Comparison of ENCODE assay signal across 19 cellular contexts in genomic region chr5:34718516-34718915, GRCh38.
A peak's percentile ranks its signal among the peaks of the same experiment; 100 is the strongest.
DNase-seq lines count a peak whose midpoint lies in the region; ATAC-seq and TF ChIP-seq lines count a peak whose summit lies in the region.
"Had no signal": no experiment of that assay in that cellular context is flagged by ENCODE, and none has a peak within 500 bp of the region (broad histone marks: within the 10 kb centered on the region; RNA-seq: fewer than 3 reads in every experiment).

No MANE protein-coding gene starts in this region.

- peaks cover 25% of the 10 kb centered on the region for H3K36me3 Mint-ChIP-seq in Caco-2 (ENCODE audit: insufficient read depth, unreplicated experiment)

- POLR2A ChIA-PET in SK-N-SH (lab: Yijun Ruan, JAX) (no interaction called here), Caco-2 (lab: Charles Lee) (no interaction called here)

- BruUV-seq in Caco-2 (replicated peaks; lab: Mats Ljungman, UMichigan), result no TSS peak

- H3K27ac ChIP-seq in SK-N-SH (ENCODE audit: low read depth in 2 of 2, low read length in 1 of 2), result peak overlapping the region; percentile 48 to 99; a peak in 3 of 4 replicates
- peak overlapping the region; percentile 93 for H3K27ac ChIP-seq in brain microvascular endothelial cell
- peak overlapping the region; percentile 39 to 73 for H3K27ac ChIP-seq in uterus
- H3K27ac ChIP-seq: 22Rv1, cardiac muscle cell had no signal

- no peak for TF ChIP-seq EP300 in SK-N-SH (IDR thresholded peaks at IDR 0.05; ENCODE audit: borderline replicate concordance in 1 of 2, low read depth in 1 of 2, low read length in 1 of 2)

- DNase-seq in SK-N-SH, result no peak
- DNase-seq in brain microvascular endothelial cell, result no peak
- DNase-seq in iris pigment epithelial cell (ENCODE audit: low read depth), result peak; percentile 61
- no peak for DNase-seq in uterus
- DNase-seq in erythroblast (lab: John Stamatoyannopoulos, UW), result no peak
- DNase-seq in Caco-2, result no peak
- DNase-seq: activated B cell treated with CpG ODN at 0.5 μM for 24 hours; C1 segment of cervical spinal cord; DMS153; left lung; NCI-H187; NK-92 treated with Interleukin-12 subunit alpha and Interleukin-12 subunit beta, amount 100 ng/mL, for 24 hours; posterior cingulate gyrus; stimulated activated naive CD4-positive, alpha-beta T cell; upper lobe of left lung had no signal

- no peak for TF ChIP-seq RAD21 in SK-N-SH (IDR thresholded peaks at IDR 0.05; ENCODE audit: low read length)

- H3K36me3 ChIP-seq in SK-N-SH (replicated peaks in 1 of 2; ENCODE audit: control insufficient read depth in 1 of 2, insufficient read depth in 2 of 2, low read length in 1 of 2) (peaks cover 0 to 13% of the 10 kb centered on the region in 2 experiments), brain microvascular endothelial cell (replicated peaks) (peaks cover 15% of the 10 kb centered on the region), uterus (no peaks in the 10 kb centered on the region), Caco-2 (ENCODE audit: control insufficient read depth, insufficient read depth, low read length) (no peaks in the 10 kb centered on the region)
- H3K36me3 ChIP-seq: cardiac muscle cell, left lung had no signal

- CTCF ChIA-PET in SK-N-SH (lab: Yijun Ruan, JAX) (no interaction called here), Caco-2 (lab: Charles Lee) (no interaction called here)

- 63% methylated on average over 4 of the region's 4 CpGs for WGBS in SK-N-SH (ENCODE audit: low lambda C conversion rate)

- no peaks in the 10 kb centered on the region for H3K9me3 Mint-ChIP-seq in Caco-2 (ENCODE audit: unreplicated experiment)
- H3K9me3 Mint-ChIP-seq: activated B cell treated with CpG ODN at 0.5 μM for 24 hours had no signal

- H3K9me3 ChIP-seq in SK-N-SH, result no peaks in the 10 kb centered on the region
- H3K9me3 ChIP-seq in uterus, result no peaks in the 10 kb centered on the region
- H3K9me3 ChIP-seq in Caco-2, result no peaks in the 10 kb centered on the region
- H3K9me3 ChIP-seq: left lung, upper lobe of left lung had no signal

- H4K20me1 ChIP-seq in SK-N-SH (ENCODE audit: insufficient read depth), result no peaks in the 10 kb centered on the region

- H3K27me3 ChIP-seq in SK-N-SH (ENCODE audit: insufficient read depth) (no peaks in the 10 kb centered on the region), brain microvascular endothelial cell (replicated peaks) (no peaks in the 10 kb centered on the region), uterus (no peaks in the 10 kb centered on the region), Caco-2 (replicated peaks; ENCODE audit: control insufficient read depth, insufficient read depth, low read length) (no peaks in the 10 kb centered on the region)
- H3K27me3 ChIP-seq: cardiac muscle cell, left lung, upper lobe of left lung had no signal

- ATAC-seq in SK-N-SH treated with all-trans-retinoic acid at 6 μM for 48 hours (no peak), GM19328 (IDR thresholded peaks at IDR 0.05; ENCODE audit: unreplicated experiment) (no peak)

- no peak overlapping the region for H3K4me3 ChIP-seq in SK-N-SH (ENCODE audit: low read depth in 2 of 2, low read length in 1 of 2)
- no peak overlapping the region for H3K4me3 ChIP-seq in brain microvascular endothelial cell (ENCODE audit: low read depth, low read length)
- no peak overlapping the region for H3K4me3 ChIP-seq in uterus
- no peak overlapping the region for H3K4me3 ChIP-seq in Caco-2 (ENCODE audit: low read depth, low read length)
- H3K4me3 ChIP-seq: cardiac muscle cell, left lung, upper lobe of left lung had no signal

- H3K4me1 ChIP-seq in SK-N-SH (ENCODE audit: control insufficient read depth in 1 of 2, insufficient read depth in 2 of 2, low read depth in 1 of 2, low read length in 1 of 2) (peaks cover 0 to 46% of the 10 kb centered on the region in 2 experiments; a peak in 2 of 4 replicates), uterus (peaks cover 0 to 3% of the 10 kb centered on the region in 2 donors), Caco-2 (peaks cover 7% of the 10 kb centered on the region)

- H3K4me3 Mint-ChIP-seq in Caco-2 (ENCODE audit: unreplicated experiment), result no peak overlapping the region
- H3K4me3 Mint-ChIP-seq: activated B cell treated with CpG ODN at 0.5 μM for 24 hours had no signal

- H3K79me2 ChIP-seq in SK-N-SH (ENCODE audit: insufficient read depth), result peaks cover 89% of the 10 kb centered on the region

- no peaks in the 10 kb centered on the region for H3K4me1 Mint-ChIP-seq in Caco-2 (ENCODE audit: low read depth, unreplicated experiment)

- intact Hi-C loops in uterus (cut with DNase I; ENCODE audit: low total_unique reads) (no loop called here), Caco-2 (cut with micrococcal nuclease; ENCODE audit: unreplicated experiment) (no loop called here)

- no peak for TF ChIP-seq CTCF in SK-N-SH (IDR thresholded peaks at IDR 0.05)
- no peak for TF ChIP-seq CTCF in brain microvascular endothelial cell (IDR thresholded peaks at IDR 0.05; ENCODE audit: low read depth, low read length, missing control alignments)
- no peak for TF ChIP-seq CTCF in uterus (IDR thresholded peaks at IDR 0.05)
- TF ChIP-seq CTCF in Caco-2 (IDR thresholded peaks at IDR 0.05; ENCODE audit: insufficient read depth in 1 of 2, low read depth in 1 of 2, low read length in 1 of 2, severe bottlenecking in 1 of 2, unreplicated experiment in 1 of 2), result no peak

- H3K4me2 ChIP-seq in SK-N-SH, result peak overlapping the region; percentile 80

- no peaks in the 10 kb centered on the region for H3K9me2 ChIP-seq in SK-N-SH

- no peak overlapping the region for H2AFZ ChIP-seq in SK-N-SH (ENCODE audit: low read depth)

- no peak overlapping the region for H3K27ac Mint-ChIP-seq in Caco-2 (ENCODE audit: unreplicated experiment)
- H3K27ac Mint-ChIP-seq: activated B cell treated with CpG ODN at 0.5 μM for 24 hours had no signal

- peak overlapping the region; percentile 77; the same call in 1 of the 2 replicates for H3K9ac ChIP-seq in SK-N-SH

- no peak for TF ChIP-seq POLR2A in uterus (IDR thresholded peaks at IDR 0.05)
- no peak for TF ChIP-seq POLR2A in erythroblast (IDR thresholded peaks at IDR 0.05; ENCODE audit: low read length)

- H3K27me3 Mint-ChIP-seq in Caco-2 (ENCODE audit: insufficient read depth, unreplicated experiment), result no peaks in the 10 kb centered on the region
- H3K27me3 Mint-ChIP-seq: activated B cell treated with CpG ODN at 0.5 μM for 24 hours had no signal

- in situ Hi-C loops in brain microvascular endothelial cell (cut with HindIII; ENCODE audit: low pct_ligation_motif_present, low sequenced_read_pairs), result no loop called here

- peaks cover 34% of the 10 kb centered on the region for H3F3A ChIP-seq in SK-N-SH (replicated peaks; ENCODE audit: insufficient read depth)

TF ChIP-seq in SK-N-SH, 30 proteins besides CTCF, POLR2A, EP300 and RAD21 (continues in another document):
- TF ChIP-seq FOXJ3 (CRISPR knock-in tag; IDR thresholded peaks at IDR 0.05), result no peak
- no peak for TF ChIP-seq USF2 (IDR thresholded peaks at IDR 0.05; ENCODE audit: borderline replicate concordance, low read depth, low read length)
- TF ChIP-seq IRF3 (IDR thresholded peaks at IDR 0.05; ENCODE audit: low read depth, low read length), result no peak
- TF ChIP-seq TAF1 (IDR thresholded peaks at IDR 0.05; ENCODE audit: borderline replicate concordance, low read depth, low read length), result no peak
- TF ChIP-seq MAX (IDR thresholded peaks at IDR 0.05; ENCODE audit: low read depth), result no peak

TF ChIP-seq in SK-N-SH treated with all-trans-retinoic acid at 6 μM for 48 hours, 23 proteins besides CTCF, POLR2A, EP300 and RAD21 (continues in another document):
- TF ChIP-seq ARNTL (CRISPR knock-in tag; IDR thresholded peaks at IDR 0.05; ENCODE audit: borderline replicate concordance, low read depth) (no peak), PATZ1 (CRISPR knock-in tag; IDR thresholded peaks at IDR 0.05; ENCODE audit: borderline replicate concordance) (no peak), ESRRG (CRISPR knock-in tag; IDR thresholded peaks at IDR 0.05) (no peak), CSRNP3 (CRISPR knock-in tag; IDR thresholded peaks at IDR 0.05) (no peak), ZNF8 (CRISPR knock-in tag; IDR thresholded peaks at IDR 0.05) (no peak), GLIS3 (CRISPR knock-in tag; IDR thresholded peaks at IDR 0.05) (no peak), TCF4 (CRISPR knock-in tag; IDR thresholded peaks at IDR 0.05; ENCODE audit: borderline replicate concordance) (no peak), SNAI2 (CRISPR knock-in tag; IDR thresholded peaks at IDR 0.05) (no peak), ZNF565 (CRISPR knock-in tag; conservative IDR thresholded peaks at IDR 0.05; ENCODE audit: low read depth) (no peak)
